8 cellular contexts compared by ENCODE assay signal in the genomic region with DNA sequence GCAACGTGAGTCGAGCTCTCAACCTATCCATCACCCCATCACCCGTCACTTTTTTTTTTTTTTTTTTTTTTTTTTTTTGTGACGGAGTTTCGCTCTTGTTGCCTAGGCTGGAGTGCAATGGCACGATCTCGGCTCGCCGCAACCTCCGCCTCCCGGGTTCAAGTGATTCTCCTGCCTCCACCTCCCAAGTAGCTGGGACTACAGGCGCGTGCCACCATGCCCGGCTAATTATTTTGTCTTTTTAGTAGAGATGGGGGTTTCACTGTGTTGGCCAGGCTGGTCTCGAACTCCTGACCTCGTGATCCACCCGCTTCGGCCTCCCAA. TPM values are rescaled to one million over a fixed set of nuclear protein-coding genes. Genes with fewer than 3 reads are reported as not detected.
A peak's percentile ranks its signal among the peaks of the same experiment; 100 is the strongest.
DNase-seq lines count a peak whose midpoint lies in the region; ATAC-seq and TF ChIP-seq lines count a peak whose summit lies in the region.
"Not testable (repeated sequence)": the region's sequence is repeated elsewhere in the genome, so short reads cannot be mapped to it uniquely, and the experiment has no call there.

No MANE protein-coding gene starts in this region.

- H3K4me1 Mint-ChIP-seq in CD4-positive, CD25-positive, alpha-beta regulatory T cell = peaks cover 11 to 29% (median 18%) of the 10 kb centered on the region in 4 donors
- H3K4me1 Mint-ChIP-seq in H9 = peaks cover 19 to 21% of the 10 kb centered on the region in 2 experiments
- H3K4me1 Mint-ChIP-seq in activated CD8-positive, alpha-beta memory T cell treated with anti-CD3 and anti-CD28 coated beads, Interleukin-2, amount 10 ng/mL, durations not matched to agents 7 days and 5 days = peaks cover 59% of the 10 kb centered on the region
- H3K4me1 Mint-ChIP-seq in nephron progenitor cell = peaks cover 33% of the 10 kb centered on the region

- H2BK15ac ChIP-seq in H9 (ENCODE audit: low read depth, low read length) = not testable (repeated sequence)

- not testable (repeated sequence) for H3K79me2 ChIP-seq in H9 (ENCODE audit: insufficient read depth, low read length)

- not testable (repeated sequence) for H3K9ac ChIP-seq in H9 (ENCODE audit: extremely low read depth, insufficient read length, low read length)

- not testable (repeated sequence) for H4K8ac ChIP-seq in H9 (replicated peaks; ENCODE audit: insufficient read length, low read depth, low read length)

- peak overlapping the region; percentile 95 to 98 (median 96) for H3K27ac Mint-ChIP-seq in CD4-positive, CD25-positive, alpha-beta regulatory T cell
- H3K27ac Mint-ChIP-seq in H9 (peak overlapping the region; percentile 89 to 100 (median 92); a peak in 6 of 7 replicates), nephron progenitor cell (peak overlapping the region; percentile 99)
- peak overlapping the region; percentile 95 for H3K27ac Mint-ChIP-seq in activated CD8-positive, alpha-beta memory T cell treated with anti-CD3 and anti-CD28 coated beads, Interleukin-2, amount 10 ng/mL, durations not matched to agents 7 days and 5 days

- H4K5ac ChIP-seq in H9 (ENCODE audit: insufficient read length, low read depth, low read length) = not testable (repeated sequence)

- H4K20me1 ChIP-seq in H9 (ENCODE audit: control insufficient read depth, insufficient read depth, insufficient read length) = not testable (repeated sequence)

- H3K27me3 ChIP-seq in CD4-positive, CD25-positive, alpha-beta regulatory T cell (ENCODE audit: control insufficient read depth, insufficient read depth, low read length); H9 (ENCODE audit: insufficient read depth, low read length); MG63; iPS DF 6.9 (ENCODE audit: control insufficient read depth, insufficient read depth, low read length): not testable (repeated sequence)

- CTCF ChIA-PET in activated CD8-positive, alpha-beta memory T cell treated with anti-CD3 and anti-CD28 coated beads, Interleukin-2, amount 10 ng/mL, durations not matched to agents 7 days and 5 days (lab: Charles Lee) = interaction anchor here (0.8 to 4.7 kb wide), 10 partner anchors 12 to 344 kb away, joined by 3 to 36 read pairs (median 4); a partner anchor contains a TSS

- TF ChIP-seq CTCF in H9 (conservative IDR thresholded peaks at IDR 0.05); coronary artery (IDR thresholded peaks at IDR 0.05); nephron progenitor cell (IDR thresholded peaks at IDR 0.05): not testable (repeated sequence)

- not testable (repeated sequence) for H3K23me2 ChIP-seq in H9 (ENCODE audit: insufficient read length, low read depth, low read length, poor library complexity, severe bottlenecking)

- not testable (repeated sequence) for H3T11ph ChIP-seq in H9 (ENCODE audit: low read length)

- H3K56ac ChIP-seq in H9 (ENCODE audit: insufficient read length, low read depth, low read length) = not testable (repeated sequence)

- peak in 1 of 3 donors; percentile 8 for DNase-seq in CD4-positive, CD25-positive, alpha-beta regulatory T cell
- DNase-seq in H9; MG63; activated CD8-positive, alpha-beta memory T cell treated with anti-CD3 and anti-CD28 coated beads, Interleukin-2, amount 10 ng/mL, durations not matched to agents 7 days and 5 days; coronary artery (ENCODE audit: low spot score); iPS DF 6.9 (ENCODE audit: low read depth, low spot score); nephron progenitor cell; substantia nigra (lab: John Stamatoyannopoulos, UW): not testable (repeated sequence)

- H3K4me1 ChIP-seq in CD4-positive, CD25-positive, alpha-beta regulatory T cell (ENCODE audit: control insufficient read depth, insufficient read depth, low read length, poor library complexity, severe bottlenecking) = peaks cover 24% of the 10 kb centered on the region
- H3K4me1 ChIP-seq in H9 (ENCODE audit: insufficient read depth, low read length); iPS DF 6.9 (ENCODE audit: control insufficient read depth, insufficient read depth, low read length): not testable (repeated sequence)

- not testable (repeated sequence) for H3K23ac ChIP-seq in H9 (ENCODE audit: insufficient read length, low read depth, low read length)

- H3K14ac ChIP-seq in H9 (ENCODE audit: insufficient read depth, low read length) = not testable (repeated sequence)

- not testable (repeated sequence) for H3K9me3 ChIP-seq in CD4-positive, CD25-positive, alpha-beta regulatory T cell (ENCODE audit: control insufficient read depth in 2 of 2, low read length in 2 of 2); H9 (ENCODE audit: control insufficient read depth, low read depth, low read length); MG63; iPS DF 6.9 (ENCODE audit: control insufficient read depth, insufficient read depth, low read length)

- H2BK5ac ChIP-seq in H9 (ENCODE audit: insufficient read length, low read length) = not testable (repeated sequence)

- H3K18ac ChIP-seq in H9 (ENCODE audit: insufficient read length, low read depth, low read length) = peak overlapping the region; percentile 87

- H2BK120ac ChIP-seq in H9 (ENCODE audit: low read depth, low read length, poor library complexity, severe bottlenecking) = not testable (repeated sequence)

- not testable (repeated sequence) for H2AFZ ChIP-seq in H9 (ENCODE audit: low read length)

- not testable (repeated sequence) for H3K27me3 Mint-ChIP-seq in CD4-positive, CD25-positive, alpha-beta regulatory T cell; H9 (ENCODE audit: low read depth); activated CD8-positive, alpha-beta memory T cell treated with anti-CD3 and anti-CD28 coated beads, Interleukin-2, amount 10 ng/mL, durations not matched to agents 7 days and 5 days; nephron progenitor cell (ENCODE audit: low read depth, poor library complexity)

- not testable (repeated sequence) for H3K36me3 Mint-ChIP-seq in CD4-positive, CD25-positive, alpha-beta regulatory T cell; H9 (ENCODE audit: insufficient read depth in 1 of 3, low read depth in 3 of 3); activated CD8-positive, alpha-beta memory T cell treated with anti-CD3 and anti-CD28 coated beads, Interleukin-2, amount 10 ng/mL, durations not matched to agents 7 days and 5 days; nephron progenitor cell (ENCODE audit: low read depth)

- not testable (repeated sequence) for H3K4ac ChIP-seq in H9 (ENCODE audit: low read depth, low read length)

- peak overlapping the region; percentile 97 for H3K4me3 ChIP-seq in CD4-positive, CD25-positive, alpha-beta regulatory T cell (ENCODE audit: low read depth, low read length)
- H3K4me3 ChIP-seq in MG63 (peak overlapping the region; percentile 47), coronary artery (peak overlapping the region; percentile 69), iPS DF 6.9 (ENCODE audit: low read length) (peak overlapping the region; percentile 56; the same call in 1 of the 2 replicates)

- not testable (repeated sequence) for H3K36me3 ChIP-seq in CD4-positive, CD25-positive, alpha-beta regulatory T cell (ENCODE audit: control insufficient read depth, insufficient read depth, low read length); MG63; iPS DF 6.9 (ENCODE audit: control insufficient read depth, insufficient read depth, low read length)

- H3K4me3 Mint-ChIP-seq in CD4-positive, CD25-positive, alpha-beta regulatory T cell = peak overlapping the region; percentile 91 to 96 (median 95)
- peak overlapping the region; percentile 76 to 93 for H3K4me3 Mint-ChIP-seq in H9
- H3K4me3 Mint-ChIP-seq in activated CD8-positive, alpha-beta memory T cell treated with anti-CD3 and anti-CD28 coated beads, Interleukin-2, amount 10 ng/mL, durations not matched to agents 7 days and 5 days = peak overlapping the region; percentile 96
- H3K4me3 Mint-ChIP-seq in nephron progenitor cell = peak overlapping the region; percentile 94

- no CpG with 5 or more reads among the region's 18 CpGs for WGBS in H9 (ENCODE audit: extremely low coverage, insufficient read length, low lambda C conversion rate)
- no CpG with 5 or more reads among the region's 18 CpGs for WGBS in iPS DF 6.9 (ENCODE audit: insufficient coverage, insufficient read length)

- H3K4me2 ChIP-seq in H9 (ENCODE audit: insufficient read depth, insufficient read length, low read length) = peak overlapping the region; percentile 86

- not testable (repeated sequence) for H4K91ac ChIP-seq in H9 (ENCODE audit: insufficient read length, low read depth, low read length)

- not testable (repeated sequence) for H2BK20ac ChIP-seq in H9 (ENCODE audit: low read depth, low read length, poor library complexity, severe bottlenecking)

- H2BK12ac ChIP-seq in H9 (ENCODE audit: insufficient read length, low read depth, low read length) = not testable (repeated sequence)

- peak; percentile 38 to 47 for ATAC-seq in CD4-positive, CD25-positive, alpha-beta regulatory T cell (ENCODE audit: low read depth in 2 of 2)
- ATAC-seq in activated CD8-positive, alpha-beta memory T cell treated with anti-CD3 and anti-CD28 coated beads, Interleukin-2, amount 10 ng/mL, durations not matched to agents 7 days and 5 days = peak; percentile 44

- not testable (repeated sequence) for H3K9me3 Mint-ChIP-seq in CD4-positive, CD25-positive, alpha-beta regulatory T cell; H9; activated CD8-positive, alpha-beta memory T cell treated with anti-CD3 and anti-CD28 coated beads, Interleukin-2, amount 10 ng/mL, durations not matched to agents 7 days and 5 days (ENCODE audit: low read depth); nephron progenitor cell

- H2AK5ac ChIP-seq in H9 (ENCODE audit: insufficient read length, low read length) = not testable (repeated sequence)

- H3K79me1 ChIP-seq in H9 (ENCODE audit: insufficient read depth, low read depth, low read length, poor library complexity, severe bottlenecking) = not testable (repeated sequence)

- peak overlapping the region; percentile 92 for H3K27ac ChIP-seq in CD4-positive, CD25-positive, alpha-beta regulatory T cell (ENCODE audit: insufficient read depth, low read length, poor library complexity, severe bottlenecking)
- not testable (repeated sequence) for H3K27ac ChIP-seq in H9 (ENCODE audit: insufficient read length, low read depth, low read length); iPS DF 6.9 (ENCODE audit: low read length)
- H3K27ac ChIP-seq in coronary artery (peak overlapping the region in 1 of 2 donors; percentile 84), substantia nigra (ENCODE audit: low read depth, low read length, poor library complexity, severe bottlenecking) (peak overlapping the region; percentile 87)

RNA-seq across cellular contexts. Expression of a gene that starts 0.4 kb away (rescaled TPM):
- total RNA-seq in CD4-positive, CD25-positive, alpha-beta regulatory T cell = not detected
- polyA plus RNA-seq in CD4-positive, CD25-positive, alpha-beta regulatory T cell = under 1 TPM in 3 of 4 donors, not detected in 1; 0.14 to 0.28 (median 0.15) TPM
- total RNA-seq in H9 (2021) = 1.3 and 2.1 TPM in 2 replicates
- total RNA-seq in MG63 (2014; rRNA removed; shearing (Covaris generic); ENCODE audit: low replicate concordance) = not detected in 2 replicates
- 1 to 10 TPM in 1 of 2 experiments, under 1 TPM in 1; 0.49 to 1.1 TPM for total RNA-seq in activated CD8-positive, alpha-beta memory T cell treated with anti-CD3 and anti-CD28 coated beads, Interleukin-2, amount 10 ng/mL, durations not matched to agents 7 days and 5 days

RNA-seq across cellular contexts. Expression of a gene that starts 12.0 kb away (rescaled TPM):
- total RNA-seq in CD4-positive, CD25-positive, alpha-beta regulatory T cell = 76.3 TPM
- 10 to 100 TPM; 50.3 to 56.8 (median 55.6) TPM for polyA plus RNA-seq in CD4-positive, CD25-positive, alpha-beta regulatory T cell
- 279 and 289 TPM in 2 replicates for total RNA-seq in H9 (2021)
- total RNA-seq in MG63 (2014; rRNA removed; shearing (Covaris generic); ENCODE audit: low replicate concordance) = 151 and 195 TPM in 2 replicates
- total RNA-seq in activated CD8-positive, alpha-beta memory T cell treated with anti-CD3 and anti-CD28 coated beads, Interleukin-2, amount 10 ng/mL, durations not matched to agents 7 days and 5 days = 100 to 1,000 TPM; 186 to 220 TPM

RNA-seq across cellular contexts. Expression of a gene that starts 35.8 kb away (rescaled TPM):
- 27.7 TPM for total RNA-seq in CD4-positive, CD25-positive, alpha-beta regulatory T cell
- polyA plus RNA-seq in CD4-positive, CD25-positive, alpha-beta regulatory T cell = 10 to 100 TPM; 26.9 to 44.3 (median 34.1) TPM
- total RNA-seq in H9 (2021) = 78.5 and 79.7 TPM in 2 replicates
- 64.0 and 97.2 TPM in 2 replicates for total RNA-seq in MG63 (2014; rRNA removed; shearing (Covaris generic); ENCODE audit: low replicate concordance)
- total RNA-seq in activated CD8-positive, alpha-beta memory T cell treated with anti-CD3 and anti-CD28 coated beads, Interleukin-2, amount 10 ng/mL, durations not matched to agents 7 days and 5 days = 100 to 1,000 TPM in 1 of 2 experiments, 10 to 100 TPM in 1; 98.1 to 112 TPM

Comparison
In these comparisons a context has a peak if more than half of its experiments do, and no peak if none do; other contexts are left out.
1. H3K4me3 ChIP-seq: peak in every context shown above with its lines; median percentile 97 in CD4-positive, CD25-positive, alpha-beta regulatory T cell; 69 in coronary artery; 56 in iPS DF 6.9; 47 in MG63.